1 cellular context compared by ENCODE assay signal in genomic region chr20:653110-653589, GRCh38.
TF ChIP-seq lines count a peak whose summit lies in the region.

TSS of gene SRXN1 (minus strand) at chr20:653200. CDS start at chr20:653185, 15 bp downstream.

TF ChIP-seq in HepG2, 621 proteins besides CTCF, POLR2A, EP300 and RAD21 (continued from another document):
- TF ChIP-seq, protein P1, sequence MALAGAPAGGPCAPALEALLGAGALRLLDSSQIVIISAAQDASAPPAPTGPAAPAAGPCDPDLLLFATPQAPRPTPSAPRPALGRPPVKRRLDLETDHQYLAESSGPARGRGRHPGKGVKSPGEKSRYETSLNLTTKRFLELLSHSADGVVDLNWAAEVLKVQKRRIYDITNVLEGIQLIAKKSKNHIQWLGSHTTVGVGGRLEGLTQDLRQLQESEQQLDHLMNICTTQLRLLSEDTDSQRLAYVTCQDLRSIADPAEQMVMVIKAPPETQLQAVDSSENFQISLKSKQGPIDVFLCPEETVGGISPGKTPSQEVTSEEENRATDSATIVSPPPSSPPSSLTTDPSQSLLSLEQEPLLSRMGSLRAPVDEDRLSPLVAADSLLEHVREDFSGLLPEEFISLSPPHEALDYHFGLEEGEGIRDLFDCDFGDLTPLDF (CRISPR knock-in tag; IDR thresholded peaks at IDR 0.05), result no peak; the same call in 1 of the 2 replicates
- TF ChIP-seq FIP1L1 (IDR thresholded peaks at IDR 0.05; ENCODE audit: borderline replicate concordance, insufficient read depth, low read depth, low read length), result no peak
